10 cellular contexts compared by ENCODE assay signal in genomic region chrX:427812-428725, GRCh38. TPM values are rescaled to one million over a fixed set of nuclear protein-coding genes. Genes with fewer than 3 reads are reported as not detected.
A peak's percentile ranks its signal among the peaks of the same experiment; 100 is the strongest.
DNase-seq lines count a peak whose midpoint lies in the region; ATAC-seq and TF ChIP-seq lines count a peak whose summit lies in the region.
"Had no signal": no experiment of that assay in that cellular context is flagged by ENCODE, and none has a peak within 500 bp of the region (broad histone marks: within the 10 kb centered on the region; RNA-seq: fewer than 3 reads in every experiment).

No MANE protein-coding gene starts in this region.

- no peak overlapping the region for H3K27ac ChIP-seq in ovary
- H3K27ac ChIP-seq: neutrophil had no signal

- TF ChIP-seq CTCF in NB4 (IDR thresholded peaks at IDR 0.05; ENCODE audit: low read depth, low read length) (no peak), progenitor cell of endocrine pancreas (IDR thresholded peaks at IDR 0.05; ENCODE audit: unreplicated experiment) (peak; percentile 66), ovary (IDR thresholded peaks at IDR 0.05) (no peak)

- peak; percentile 70 for DNase-seq in EL
- DNase-seq in NB4 (ENCODE audit: low read depth), result peak; percentile 63
- peak; percentile 53 for DNase-seq in dermis blood vessel endothelial cell
- DNase-seq in progenitor cell of endocrine pancreas (ENCODE audit: low spot score, unreplicated experiment), result peak; percentile 28
- no peak for DNase-seq in AML-193 (lab: John Stamatoyannopoulos, UW)
- DNase-seq in GF-D8 (lab: John Stamatoyannopoulos, UW), result no peak
- no peak for DNase-seq in ovary

- no peak overlapping the region for H3K27ac Mint-ChIP-seq in progenitor cell of endocrine pancreas

- H3K36me3 ChIP-seq in ovary, result no peaks in the 10 kb centered on the region
- H3K36me3 ChIP-seq: neutrophil had no signal

- peaks cover 5% of the 10 kb centered on the region for H3K9me3 Mint-ChIP-seq in progenitor cell of endocrine pancreas (ENCODE audit: low read depth)
- H3K9me3 Mint-ChIP-seq: central memory CD8-positive, alpha-beta T cell had no signal

- intact Hi-C loops in ovary (cut with DNase I), result no loop called here

- H3K4me3 ChIP-seq in NB4 (ENCODE audit: low read depth, low read length) (no peak overlapping the region), ovary (no peak overlapping the region)

- TF ChIP-seq POLR2A in NB4 (IDR thresholded peaks at IDR 0.05; ENCODE audit: extremely low read depth, insufficient read length), result no peak
- no peak for TF ChIP-seq POLR2A in ovary (IDR thresholded peaks at IDR 0.05)

- ATAC-seq in HG02852 (IDR thresholded peaks at IDR 0.05; ENCODE audit: unreplicated experiment), result no peak

- no peaks in the 10 kb centered on the region for H3K9me3 ChIP-seq in ovary
- H3K9me3 ChIP-seq: neutrophil had no signal

- H3K27me3 ChIP-seq in ovary, result no peaks in the 10 kb centered on the region

- WGBS in ovary, 3 donors, result 7 to 14% (median 8%) methylated on average over 53 to 56 of the region's 56 CpGs

- H3K4me3 Mint-ChIP-seq in progenitor cell of endocrine pancreas (ENCODE audit: low read depth), result peak overlapping the region; percentile 69
- H3K4me3 Mint-ChIP-seq: central memory CD8-positive, alpha-beta T cell had no signal

- no peaks in the 10 kb centered on the region for H3K36me3 Mint-ChIP-seq in progenitor cell of endocrine pancreas (ENCODE audit: insufficient read depth)

- H3K4me1 ChIP-seq in ovary (ENCODE audit: insufficient read depth), result no peaks in the 10 kb centered on the region

- peaks cover 2% of the 10 kb centered on the region for H3K4me1 Mint-ChIP-seq in progenitor cell of endocrine pancreas (ENCODE audit: low read depth)
- H3K4me1 Mint-ChIP-seq: central memory CD8-positive, alpha-beta T cell had no signal

- peaks cover 30% of the 10 kb centered on the region for H3K27me3 Mint-ChIP-seq in progenitor cell of endocrine pancreas

- TF ChIP-seq EP300 in ovary (IDR thresholded peaks at IDR 0.05), result no peak

RNA-seq across cellular contexts. Expression of gene PPP2R3B, which starts 41.4 kb away (rescaled TPM):
- total RNA-seq in dermis blood vessel endothelial cell (13.5 and 16.3 TPM in 2 replicates), progenitor cell of endocrine pancreas (70.0 and 72.6 TPM in 2 replicates), ovary (10 to 100 TPM; 11.8 to 25.0 (median 18.4) TPM)
- 10 to 100 TPM in 1 of 2 donors, 1 to 10 TPM in 1; 2.3 to 22.8 TPM for polyA plus RNA-seq in ovary

Comparison
In these comparisons a context has a peak if more than half of its experiments do, and no peak if none do; other contexts are left out.
1. DNase-seq: peak in EL (single experiment), NB4 (single experiment), dermis blood vessel endothelial cell (single experiment) and progenitor cell of endocrine pancreas (single experiment); none in AML-193 (0 of 2), GF-D8 (single experiment) and ovary (0 of 5).